In the genomic region with DNA sequence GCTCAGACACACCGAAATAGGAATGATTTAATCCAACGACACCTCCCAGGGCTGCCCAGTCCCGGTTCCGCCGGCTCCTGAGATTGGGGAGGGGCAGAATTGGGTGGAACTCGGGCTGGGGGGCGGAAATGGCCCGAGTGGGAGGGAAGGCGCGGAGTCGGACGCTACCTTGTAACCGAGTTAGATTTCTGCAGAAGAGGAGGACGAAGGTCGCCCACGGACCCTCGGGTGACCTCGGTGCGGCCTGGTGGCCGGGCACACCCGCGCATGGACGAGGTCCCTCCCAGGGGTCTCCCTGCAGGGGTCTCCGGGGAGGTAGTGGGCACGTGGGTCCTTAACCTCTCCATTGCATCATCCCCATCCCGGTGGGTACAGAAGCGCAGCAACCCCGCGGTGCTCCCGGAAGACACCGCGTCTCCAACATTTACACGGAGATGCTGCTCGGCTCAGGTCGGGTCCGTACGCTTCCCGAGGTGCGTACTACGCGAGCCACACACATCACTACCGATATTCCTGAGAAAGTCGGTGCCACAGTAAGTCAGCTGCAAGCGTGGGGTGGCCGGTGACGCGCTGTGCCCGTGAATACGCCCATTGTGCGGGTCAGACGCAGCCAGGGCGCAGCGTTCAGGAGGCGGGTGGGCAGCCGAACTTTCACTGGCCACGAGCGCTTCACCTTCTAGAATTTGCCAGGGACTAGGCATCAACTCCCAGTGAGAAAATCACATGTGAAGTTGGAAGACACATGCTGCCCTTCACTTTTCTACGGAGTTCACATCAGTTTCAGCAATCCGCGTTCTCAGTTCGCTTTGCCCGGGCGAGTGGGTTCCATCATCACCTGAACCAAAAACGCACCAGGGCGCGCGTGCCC, we compare ENCODE assay signal across 8 cellular contexts. TPM values are rescaled to one million over a fixed set of nuclear protein-coding genes. Genes with fewer than 3 reads are reported as not detected.
A peak's percentile ranks its signal among the peaks of the same experiment; 100 is the strongest.
DNase-seq lines count a peak whose midpoint lies in the region; ATAC-seq and TF ChIP-seq lines count a peak whose summit lies in the region.

No MANE protein-coding gene starts in this region.

- DNase-seq in EL (peak; percentile 52), SJSA1 (ENCODE audit: low read depth in 1 of 2, low spot score in 2 of 2) (no peak), cardiac fibroblast (ENCODE audit: low read depth in 2 of 2) (peak; percentile 21 to 41), kidney tubule cell (ENCODE audit: low spot score) (peak; percentile 60), DMS153 treated with DMSO at 0.1 percent for 48 hours (lab: John Stamatoyannopoulos, UW; ENCODE audit: unreplicated experiment) (no peak), OCI-M2 (lab: John Stamatoyannopoulos, UW; ENCODE audit: unreplicated experiment) (no peak)
- peak; percentile 44 to 45 for DNase-seq in stimulated activated CD4-positive, alpha-beta T cell treated with anti-CD3 and anti-CD28 coated beads, Interleukin-2, amount 100 ng/mL, for 24 hours

- no peaks in the 10 kb centered on the region for H3K9me3 ChIP-seq in SJSA1 (replicated peaks)

- H3K4me1 ChIP-seq in SJSA1 (replicated peaks) = peaks cover 18% of the 10 kb centered on the region

- TF ChIP-seq CTCF in cardiac fibroblast (IDR thresholded peaks at IDR 0.05; ENCODE audit: low read depth, low read length) = no peak

- peak; percentile 6 for ATAC-seq in HG03025 (IDR thresholded peaks at IDR 0.05; ENCODE audit: low FRiP score, unreplicated experiment)

- H3K27ac ChIP-seq in SJSA1 = no peak overlapping the region

- H3K27me3 ChIP-seq in SJSA1 (replicated peaks) = 0 out of 2 replicates have a peak, but pooled peaks cover under 1% of the 10 kb centered on the region

- H3K4me3 ChIP-seq in SJSA1 = peak overlapping the region; percentile 47
- H3K4me3 ChIP-seq in cardiac fibroblast (replicated peaks in 1 of 2; ENCODE audit: low read depth in 2 of 2, low read length in 2 of 2) = peak overlapping the region; percentile 77 to 82

- H3K36me3 ChIP-seq in SJSA1 = no peaks in the 10 kb centered on the region

RNA-seq across cellular contexts. Expression of a gene that starts 3.0 kb away (rescaled TPM):
- 9.0 and 17.4 TPM in 2 replicates for total RNA-seq in SJSA1 (2014; rRNA removed; shearing (Covaris generic))

Comparison
In these comparisons a context has a peak if more than half of its experiments do, and no peak if none do; other contexts are left out.
1. DNase-seq: peak in EL (single experiment), cardiac fibroblast (2 of 2), kidney tubule cell (single experiment) and stimulated activated CD4-positive, alpha-beta T cell treated with anti-CD3 and anti-CD28 coated beads, Interleukin-2, amount 100 ng/mL, for 24 hours (2 of 2); none in SJSA1 (0 of 2), DMS153 treated with DMSO at 0.1 percent for 48 hours (single experiment) and OCI-M2 (single experiment).